Comparison of ENCODE assay signal across 14 cellular contexts in genomic region chr2:55871637-55872036, GRCh38. TPM values are rescaled to one million over a fixed set of nuclear protein-coding genes. Genes with fewer than 3 reads are reported as not detected.
A peak's percentile ranks its signal among the peaks of the same experiment; 100 is the strongest.
DNase-seq lines count a peak whose midpoint lies in the region; ATAC-seq, FAIRE-seq and TF ChIP-seq lines count a peak whose summit lies in the region.
"Had no signal": no experiment of that assay in that cellular context is flagged by ENCODE, and none has a peak within 500 bp of the region (broad histone marks: within the 10 kb centered on the region; RNA-seq: fewer than 3 reads in every experiment).

No MANE protein-coding gene starts in this region.

- no TSS peak for BruUV-seq in K562 (replicated peaks; lab: Mats Ljungman, UMichigan)

- no peak for DNase-seq in MM.1S
- no peak for DNase-seq in K562 (ENCODE audit: extremely low read depth in 1 of 4, low spot score in 3 of 4)
- DNase-seq in pons (ENCODE audit: low spot score): peak; percentile 74
- DNase-seq in natural killer cell: no peak
- no peak for DNase-seq in foreskin fibroblast
- DNase-seq in AML-193 (lab: John Stamatoyannopoulos, UW): no peak
- DNase-seq in NCI-H446 (lab: John Stamatoyannopoulos, UW): no peak
- DNase-seq: activated CD4-positive, alpha-beta T cell treated with anti-CD3 and anti-CD28 coated beads, Interleukin-2, amount 10 ng/mL, durations not matched to agents 24 days and 14 days; NCI-H187 treated with DMSO at 0.1 percent for 48 hours; stimulated activated CD4-positive, alpha-beta T cell treated with anti-CD3 and anti-CD28 coated beads, Interleukin-2, amount 100 ng/mL, for 48 hours had no signal

- H3K27ac Mint-ChIP-seq in natural killer cell: no peak overlapping the region
- H3K27ac Mint-ChIP-seq: activated CD4-positive, alpha-beta T cell treated with anti-CD3 and anti-CD28 coated beads, Interleukin-2, amount 10 ng/mL, durations not matched to agents 24 days and 14 days; activated T-helper 2 cell treated with anti-CD3 and anti-CD28 coated beads, Interferon-gamma antibody, Interleukin-2, Interleukin-4, amounts not matched to agents 10 μg/mL and 5 μg/mL and 100 μg/mL, durations not matched to agents 14 hours and 24 hours and 36 hours; brain; stimulated activated naive CD8-positive, alpha-beta T cell treated with anti-CD3 and anti-CD28 coated beads, Interleukin-15, Interleukin-2, amounts not matched to agents 100 ng/mL and 50 ng/mL, for 24 hours had no signal

- CTCF ChIA-PET in K562 (lab: Yijun Ruan, JAX; ENCODE audit: low intra/inter-chr PET ratio): no interaction called here

- no peak overlapping the region for H3K27ac ChIP-seq in MM.1S (ENCODE audit: low read length)
- H3K27ac ChIP-seq in K562 (ENCODE audit: extremely low read depth, low read depth, low read length): no peak overlapping the region

- H3K9me2 ChIP-seq in MM.1S (replicated peaks; ENCODE audit: insufficient read depth, low read length): no peaks in the 10 kb centered on the region

- H3K4me1 Mint-ChIP-seq in natural killer cell: no peaks in the 10 kb centered on the region
- H3K4me1 Mint-ChIP-seq: activated CD4-positive, alpha-beta T cell treated with anti-CD3 and anti-CD28 coated beads, Interleukin-2, amount 10 ng/mL, durations not matched to agents 24 days and 14 days; brain had no signal

- POLR2A ChIA-PET in K562 (lab: Yijun Ruan, JAX): interaction anchor here (0.6 kb wide), 1 partner anchor 406 kb away, joined by 3 read pairs; no protein-coding TSS in a partner anchor

- H4K20me1 ChIP-seq in MM.1S (ENCODE audit: insufficient read depth, low read length) (no peaks in the 10 kb centered on the region), K562 (replicated peaks; ENCODE audit: control insufficient read depth, insufficient read depth, low read length) (no peaks in the 10 kb centered on the region)

- TF ChIP-seq EP300 in K562 (IDR thresholded peaks at IDR 0.05; ENCODE audit: low read length): no peak

- H3K79me2 ChIP-seq in MM.1S (ENCODE audit: low read length) (no peaks in the 10 kb centered on the region), K562 (ENCODE audit: control insufficient read depth, insufficient read depth, low read length) (no peaks in the 10 kb centered on the region)

- H3K9me1 ChIP-seq in K562 (ENCODE audit: control insufficient read depth, insufficient read depth, low read length): no peaks in the 10 kb centered on the region

- H3K4me3 Mint-ChIP-seq in natural killer cell: no peak overlapping the region
- H3K4me3 Mint-ChIP-seq: activated CD4-positive, alpha-beta T cell treated with anti-CD3 and anti-CD28 coated beads, Interleukin-2, amount 10 ng/mL, durations not matched to agents 24 days and 14 days; brain; stimulated activated naive CD8-positive, alpha-beta T cell treated with anti-CD3 and anti-CD28 coated beads, Interleukin-15, Interleukin-2, amounts not matched to agents 100 ng/mL and 50 ng/mL, for 24 hours had no signal

- no peak for FAIRE-seq in K562 (lab: Jason Lieb, UNC)

- H3K27me3 ChIP-seq in MM.1S (replicated peaks; ENCODE audit: insufficient read depth, low read length): no peaks in the 10 kb centered on the region
- H3K27me3 ChIP-seq in K562 (ENCODE audit: control insufficient read depth in 2 of 2, insufficient read depth in 2 of 2, low read length in 2 of 2): no peaks in the 10 kb centered on the region

- TF ChIP-seq RAD21 in K562 (CRISPR knock-in tag; conservative IDR thresholded peaks at IDR 0.05 in 1 of 2, IDR thresholded peaks at IDR 0.05 in 1 of 2): no peak

- H3K4me1 ChIP-seq in MM.1S (ENCODE audit: low read length): peaks cover 13% of the 10 kb centered on the region
- H3K4me1 ChIP-seq in K562 (replicated peaks in 1 of 2; ENCODE audit: control insufficient read depth in 2 of 2, insufficient read depth in 2 of 2, low read length in 2 of 2): no peaks in the 10 kb centered on the region; a peak in 1 of 5 replicates

- H3K36me3 ChIP-seq in MM.1S (replicated peaks; ENCODE audit: insufficient read depth, low read length): no peaks in the 10 kb centered on the region
- H3K36me3 ChIP-seq in K562 (ENCODE audit: control insufficient read depth, insufficient read depth, low read length): no peaks in the 10 kb centered on the region

- H3K9me3 ChIP-seq in MM.1S (replicated peaks; ENCODE audit: insufficient read depth, low read length): no peaks in the 10 kb centered on the region
- H3K9me3 ChIP-seq in K562 (replicated peaks; ENCODE audit: control insufficient read depth, insufficient read depth, low read depth, low read length): no peaks in the 10 kb centered on the region

- in situ Hi-C loops in K562 (cut with MboI): no loop called here

- H3K4me3 ChIP-seq in MM.1S (ENCODE audit: low read length): no peak overlapping the region
- H3K4me3 ChIP-seq in K562: no peak overlapping the region
- H3K4me3 ChIP-seq in foreskin fibroblast (ENCODE audit: low read depth in 1 of 2, low read length in 2 of 2): no peak overlapping the region

- ATAC-seq in GM18502 (IDR thresholded peaks at IDR 0.05; ENCODE audit: poor library complexity, unreplicated experiment) (peak; percentile 56), K562 (no peak), natural killer cell (no peak)

- H3K4me2 ChIP-seq in MM.1S (ENCODE audit: low read depth, low read length) (peak overlapping the region; percentile 10; the same call in 1 of the 2 replicates), K562 (ENCODE audit: insufficient read depth, low read length) (no peak overlapping the region)

- TF ChIP-seq CTCF in MM.1S (IDR thresholded peaks at IDR 0.05; ENCODE audit: low read length) (no peak), K562 (IDR thresholded peaks at IDR 0.05 in 2 of 3, conservative IDR thresholded peaks at IDR 0.05 in 1 of 3; ENCODE audit: insufficient read depth in 2 of 3, low read depth in 1 of 3, low read length in 3 of 3) (no peak), natural killer cell (IDR thresholded peaks at IDR 0.05) (no peak), foreskin fibroblast (IDR thresholded peaks at IDR 0.05; ENCODE audit: low read depth, low read length) (no peak)

- H3K9ac ChIP-seq in MM.1S (ENCODE audit: low read length) (no peak overlapping the region), K562 (ENCODE audit: insufficient read depth in 1 of 2, low read depth in 2 of 2, low read length in 2 of 2) (no peak overlapping the region)

- H2AFZ ChIP-seq in MM.1S (ENCODE audit: low read length): no peak overlapping the region
- H2AFZ ChIP-seq in K562 (ENCODE audit: low read depth, low read length): no peak overlapping the region

- H3K27me3 Mint-ChIP-seq in natural killer cell (ENCODE audit: low read depth in 2 of 2): no peaks in the 10 kb centered on the region

- H3F3A ChIP-seq in MM.1S (ENCODE audit: insufficient read depth, low read length): peaks cover 14% of the 10 kb centered on the region

- TF ChIP-seq POLR2A in K562 (conservative IDR thresholded peaks at IDR 0.05): no peak

- H3K9me3 Mint-ChIP-seq in natural killer cell: peaks cover 11 to 12% of the 10 kb centered on the region in 2 donors
- H3K9me3 Mint-ChIP-seq: activated CD4-positive, alpha-beta T cell treated with anti-CD3 and anti-CD28 coated beads, Interleukin-2, amount 10 ng/mL, durations not matched to agents 24 days and 14 days; activated T-helper 2 cell treated with anti-CD3 and anti-CD28 coated beads, Interferon-gamma antibody, Interleukin-2, Interleukin-4, amounts not matched to agents 10 μg/mL and 5 μg/mL and 100 μg/mL, durations not matched to agents 14 hours and 24 hours and 36 hours; brain had no signal

- intact Hi-C loops in K562 (cut with micrococcal nuclease): loop anchor here (10.0 kb wide), 1 partner anchor 157 kb away; no protein-coding TSS in a partner anchor
- intact Hi-C loops in natural killer cell (cut with micrococcal nuclease): no loop called here

- H3K36me3 Mint-ChIP-seq in natural killer cell: no peaks in the 10 kb centered on the region
- H3K36me3 Mint-ChIP-seq: brain had no signal

TF ChIP-seq in K562, 482 proteins besides CTCF, POLR2A, EP300 and RAD21 (continues in another document):
- no peak for TF ChIP-seq ZNF77 (CRISPR knock-in tag; IDR thresholded peaks at IDR 0.05)

RNA-seq across cellular contexts. Expression of gene EFEMP1, which starts 51.9 kb away (rescaled TPM):
- total RNA-seq in K562 (2011; cell fraction: chromatin; rRNA removed; ENCODE audit: low replicate concordance): 3.1 and 4.1 TPM in 2 replicates
- 3.0 and 5.8 TPM in 2 replicates for total RNA-seq in K562 (2011; cell fraction: nucleolus; rRNA removed)
- total RNA-seq in K562 (2011; cell fraction: nucleoplasm; rRNA removed): 2.4 and 3.3 TPM in 2 replicates
- total RNA-seq in K562 (2014; rRNA removed) (0.16 and 0.32 TPM in 2 replicates), K562 (2014; rRNA removed; fragmentation: Illumina TruSeq; extraction: Trizol) (0.19 and 0.22 TPM in 2 replicates), K562 (2015; rRNA removed; fragmentation: Illumina TruSeq; extraction: Trizol) (0.07 and 0.53 TPM in 2 replicates), K562 (2021) (0.82 and 0.83 TPM in 2 replicates), natural killer cell (not detected)
- polyA plus RNA-seq in K562 (2011; rRNA removed) (0.70 and 6.2 TPM in 2 replicates), K562 (2014; fragmentation: Illumina TruSeq; extraction: Trizol) (0.22 and 0.79 TPM in 2 replicates), K562 (2014; fragmentation: Nextera tagmentation; extraction: Ambion mirVana) (under 1 TPM; 0.15 to 0.22 TPM), K562 (2014; rRNA removed) (0.05 and 0.07 TPM in 2 replicates)
- 1.3 and 4.9 TPM in 2 replicates for polyA plus RNA-seq in K562 (2011; cell fraction: cytosol; rRNA removed)
- 0.53 and 4.8 TPM in 2 replicates for polyA plus RNA-seq in K562 (2011; cell fraction: nucleus; rRNA removed)
- polyA plus RNA-seq in K562 (2012): 0.35 and 0.42 TPM in 2 replicates
- polyA minus RNA-seq in K562 (2011; rRNA and poly(A)+ RNA removed): 2.1 and 10.4 TPM in 2 replicates
- 4.9 TPM in 1 of 2 replicates, not detected in the other for polyA minus RNA-seq in K562 (2011; cell fraction: cytosol; rRNA and poly(A)+ RNA removed)
- 1.4 and 3.9 TPM in 2 replicates for polyA minus RNA-seq in K562 (2011; cell fraction: nucleus; rRNA and poly(A)+ RNA removed)
- total RNA-seq: activated CD4-positive, alpha-beta T cell treated with anti-CD3 and anti-CD28 coated beads, Interleukin-2, amount 10 ng/mL, durations not matched to agents 24 days and 14 days; activated T-helper 2 cell treated with anti-CD3 and anti-CD28 coated beads, Interferon-gamma antibody, Interleukin-2, Interleukin-4, amounts not matched to agents 10 μg/mL and 5 μg/mL and 100 μg/mL, durations not matched to agents 14 hours and 24 hours and 36 hours had no signal
